Comparison of ENCODE assay signal across 9 cellular contexts in genomic region chr14:68564826-68565760, GRCh38.
DNase-seq lines count a peak whose midpoint lies in the region; ATAC-seq, FAIRE-seq and TF ChIP-seq lines count a peak whose summit lies in the region.
"Had no signal": no experiment of that assay in that cellular context is flagged by ENCODE, and none has a peak within 500 bp of the region (broad histone marks: within the 10 kb centered on the region; RNA-seq: fewer than 3 reads in every experiment).

No MANE protein-coding gene starts in this region.

- peak; percentile 34 for DNase-seq in NCI-H226
- peak in 1 of 7 donors; percentile 24 for DNase-seq in adrenal gland
- DNase-seq in kidney: no peak
- no peak for DNase-seq in stimulated activated naive B cell treated with anti-CD40 and anti-IgM and Interleukin-4, amounts not matched to agents 10 μg/mL and 1 μg/mL and 100 μg/mL, for 72 hours
- DNase-seq: NCI-H2081 had no signal

- H3K36me3 Mint-ChIP-seq in stimulated activated naive B cell treated with anti-CD40 and anti-IgM and Interleukin-4, amounts not matched to agents 10 μg/mL and 1 μg/mL and 100 μg/mL, for 72 hours: peaks cover 7 to 11% of the 10 kb centered on the region in 2 donors

- peak overlapping the region in 3 of 5 donors; percentile 36 to 81 (median 52) for H3K27ac ChIP-seq in adrenal gland
- peak overlapping the region; percentile 37 to 45 for H3K27ac ChIP-seq in kidney (ENCODE audit: low read depth in 2 of 2, low read length in 2 of 2)

- H3K4me1 ChIP-seq in adrenal gland (replicated peaks in 1 of 2): peaks cover 11 to 58% of the 10 kb centered on the region in 2 donors
- H3K4me1 ChIP-seq in kidney (ENCODE audit: control insufficient read depth in 1 of 2, insufficient read depth in 1 of 2, low read depth in 1 of 2, low read length in 2 of 2): peaks cover 19 to 21% of the 10 kb centered on the region in 2 donors

- H3K9me3 ChIP-seq in adrenal gland (replicated peaks in 1 of 3): no peaks in the 10 kb centered on the region
- H3K9me3 ChIP-seq in kidney (ENCODE audit: control insufficient read depth in 1 of 2, low read length in 2 of 2): no peaks in the 10 kb centered on the region

- peaks cover 3 to 5% of the 10 kb centered on the region in 2 donors for H3K9me3 Mint-ChIP-seq in stimulated activated naive B cell treated with anti-CD40 and anti-IgM and Interleukin-4, amounts not matched to agents 10 μg/mL and 1 μg/mL and 100 μg/mL, for 72 hours

- intact Hi-C loops in adrenal gland (cut with DNase I) (no loop called here), kidney (cut with DNase I) (no loop called here)

- H3K27ac Mint-ChIP-seq in stimulated activated naive B cell treated with anti-CD40 and anti-IgM and Interleukin-4, amounts not matched to agents 10 μg/mL and 1 μg/mL and 100 μg/mL, for 72 hours: peak overlapping the region; percentile 39

- ATAC-seq in stimulated activated naive B cell treated with anti-CD40 and anti-IgM and Interleukin-4, amounts not matched to agents 10 μg/mL and 1 μg/mL and 100 μg/mL, for 72 hours (replicated peaks): no peak
- ATAC-seq in GM18870 (IDR thresholded peaks at IDR 0.05; ENCODE audit: unreplicated experiment) (no peak), HG02852 (IDR thresholded peaks at IDR 0.05; ENCODE audit: unreplicated experiment) (no peak), GM21390 (IDR thresholded peaks at IDR 0.05; ENCODE audit: unreplicated experiment) (no peak)

- peaks cover 22 to 55% of the 10 kb centered on the region in 2 donors for H3K4me1 Mint-ChIP-seq in stimulated activated naive B cell treated with anti-CD40 and anti-IgM and Interleukin-4, amounts not matched to agents 10 μg/mL and 1 μg/mL and 100 μg/mL, for 72 hours

- H3K27me3 ChIP-seq in adrenal gland: no peaks in the 10 kb centered on the region

- TF ChIP-seq POLR2A in adrenal gland (IDR thresholded peaks at IDR 0.05): no peak

- TF ChIP-seq CTCF in adrenal gland (IDR thresholded peaks at IDR 0.05): no peak
- no peak for TF ChIP-seq CTCF in kidney (IDR thresholded peaks at IDR 0.05; ENCODE audit: borderline replicate concordance, extremely low read depth, insufficient read depth)

- WGBS in adrenal gland, 4 donors: 69 to 84% (median 81%) methylated on average over 5 to 8 of the region's 8 CpGs

- H3K9ac ChIP-seq in kidney (ENCODE audit: low read length in 2 of 2): peak overlapping the region in 1 of 2 donors; percentile 35

- H3K27me3 Mint-ChIP-seq in stimulated activated naive B cell treated with anti-CD40 and anti-IgM and Interleukin-4, amounts not matched to agents 10 μg/mL and 1 μg/mL and 100 μg/mL, for 72 hours: no peaks in the 10 kb centered on the region

- H3K36me3 ChIP-seq in adrenal gland (replicated peaks in 1 of 2): no peaks in the 10 kb centered on the region
- no peaks in the 10 kb centered on the region for H3K36me3 ChIP-seq in kidney (ENCODE audit: control insufficient read depth in 1 of 2, insufficient read depth in 2 of 2, low read length in 2 of 2)

- no peak for FAIRE-seq in kidney (lab: Jason Lieb, UNC)
- FAIRE-seq: TTC549 had no signal

- no peak overlapping the region for H3K4me3 Mint-ChIP-seq in stimulated activated naive B cell treated with anti-CD40 and anti-IgM and Interleukin-4, amounts not matched to agents 10 μg/mL and 1 μg/mL and 100 μg/mL, for 72 hours

- H3K4me3 ChIP-seq in adrenal gland (no peak overlapping the region), kidney (ENCODE audit: low read length in 2 of 2) (no peak overlapping the region)
